In genomic region chr1:172838681-172839313, GRCh38 we compare ENCODE assay signal across 19 cellular contexts.
DNase-seq lines count a peak whose midpoint lies in the region; FAIRE-seq and TF ChIP-seq lines count a peak whose summit lies in the region.
"Had no signal": no experiment of that assay in that cellular context is flagged by ENCODE, and none has a peak within 500 bp of the region (broad histone marks: within the 10 kb centered on the region; RNA-seq: fewer than 3 reads in every experiment).

No MANE protein-coding gene starts in this region.

- intact Hi-C loops in activated T-helper 1 cell treated with anti-CD3 and anti-CD28 coated beads, Interleukin-12 subunit alpha, Interleukin-12 subunit beta, Interleukin-2, Interleukin-4 antibody, amounts not matched to agents 30 ng/mL and 10 ng/mL and 1 ng/mL, durations not matched to agents 14 hours and 24 hours and 36 hours (cut with micrococcal nuclease), result loop anchor here (1.0 to 5.0 kb wide), 12 partner anchors 19 to 460 kb away; partner anchors contain the start of gene TNFSF4
- intact Hi-C loops in spleen (cut with DNase I; ENCODE audit: low total_unique reads) (no loop called here), kidney (cut with DNase I) (no loop called here)

- FAIRE-seq in keratinocyte (lab: Jason Lieb, UNC) (no peak), kidney (lab: Jason Lieb, UNC) (no peak)
- FAIRE-seq: A204.1 had no signal

- TF ChIP-seq CTCF in keratinocyte (optimal IDR thresholded peaks at IDR 0.05 in 1 of 3, IDR thresholded peaks at IDR 0.05 in 1 of 3, conservative IDR thresholded peaks at IDR 0.05 in 1 of 3; ENCODE audit: extremely low read depth in 1 of 3, insufficient read depth in 2 of 3, low read length in 3 of 3), result no peak
- no peak for TF ChIP-seq CTCF in spleen (IDR thresholded peaks at IDR 0.05 in 8 of 11, conservative IDR thresholded peaks at IDR 0.05 in 3 of 11)
- no peak for TF ChIP-seq CTCF in kidney (IDR thresholded peaks at IDR 0.05; ENCODE audit: borderline replicate concordance, extremely low read depth, insufficient read depth)

- peak overlapping the region; percentile 17 for H3K4me3 ChIP-seq in CD8-positive, alpha-beta memory T cell (ENCODE audit: low read length)
- H3K4me3 ChIP-seq in keratinocyte (ENCODE audit: control insufficient read depth in 2 of 3, extremely low read depth in 1 of 3, insufficient read depth in 2 of 3, low read depth in 1 of 3, low read length in 3 of 3) (peak overlapping the region in 2 of 3 experiments; percentile 1 to 2), spleen (no peak overlapping the region), kidney (ENCODE audit: low read length in 2 of 2) (no peak overlapping the region)
- H3K4me3 ChIP-seq: body of pancreas, PC-9, tibial nerve had no signal

- peaks cover 4% of the 10 kb centered on the region for H3K36me3 Mint-ChIP-seq in activated CD4-positive, alpha-beta T cell treated with anti-CD3 and anti-CD28 coated beads, Interleukin-2, amount 10 ng/mL, durations not matched to agents 7 days and 5 days (ENCODE audit: low read depth)
- no peaks in the 10 kb centered on the region for H3K36me3 Mint-ChIP-seq in CD8-positive, alpha-beta memory T cell
- H3K36me3 Mint-ChIP-seq in activated T-helper 1 cell treated with anti-CD3 and anti-CD28 coated beads, Interleukin-12 subunit alpha, Interleukin-12 subunit beta, Interleukin-2, Interleukin-4 antibody, amounts not matched to agents 30 ng/mL and 10 ng/mL and 1 ng/mL, durations not matched to agents 14 hours and 24 hours and 36 hours (ENCODE audit: low read depth), result peaks cover 5% of the 10 kb centered on the region

- CTCF ChIA-PET in activated CD4-positive, alpha-beta T cell treated with anti-CD3 and anti-CD28 coated beads, Interleukin-2, amount 10 ng/mL, durations not matched to agents 7 days and 5 days (lab: Charles Lee), result interaction anchor here (0.6 kb wide), 1 partner anchor 1547 kb away, joined by 3 read pairs; no protein-coding TSS in a partner anchor
- CTCF ChIA-PET in CD8-positive, alpha-beta memory T cell (lab: Charles Lee), result no interaction called here

- H3K36me3 ChIP-seq in CD8-positive, alpha-beta memory T cell (ENCODE audit: insufficient read depth, low read length), result no peaks in the 10 kb centered on the region
- H3K36me3 ChIP-seq in keratinocyte (ENCODE audit: control insufficient read depth in 2 of 2, extremely low read depth in 1 of 2, insufficient read depth in 2 of 2, low read length in 2 of 2) (no peaks in the 10 kb centered on the region), spleen (no peaks in the 10 kb centered on the region), kidney (ENCODE audit: control insufficient read depth in 1 of 2, insufficient read depth in 2 of 2, low read length in 2 of 2) (no peaks in the 10 kb centered on the region)
- H3K36me3 ChIP-seq: BE2C, tibial nerve had no signal

- peaks cover 29% of the 10 kb centered on the region for H3K4me1 Mint-ChIP-seq in activated CD4-positive, alpha-beta T cell treated with anti-CD3 and anti-CD28 coated beads, Interleukin-2, amount 10 ng/mL, durations not matched to agents 7 days and 5 days
- peaks cover 13 to 37% (median 35%) of the 10 kb centered on the region in 3 donors for H3K4me1 Mint-ChIP-seq in CD8-positive, alpha-beta memory T cell
- H3K4me1 Mint-ChIP-seq in activated T-helper 1 cell treated with anti-CD3 and anti-CD28 coated beads, Interleukin-12 subunit alpha, Interleukin-12 subunit beta, Interleukin-2, Interleukin-4 antibody, amounts not matched to agents 30 ng/mL and 10 ng/mL and 1 ng/mL, durations not matched to agents 14 hours and 24 hours and 36 hours (ENCODE audit: low read depth), result peaks cover 46% of the 10 kb centered on the region

- H2AFZ ChIP-seq in keratinocyte (ENCODE audit: control insufficient read depth, low read length), result no peak overlapping the region
- H2AFZ ChIP-seq: PC-9 had no signal

- H3K4me3 Mint-ChIP-seq in activated CD4-positive, alpha-beta T cell treated with anti-CD3 and anti-CD28 coated beads, Interleukin-2, amount 10 ng/mL, durations not matched to agents 7 days and 5 days, result no peak overlapping the region
- H3K4me3 Mint-ChIP-seq in CD8-positive, alpha-beta memory T cell, result peak overlapping the region in 4 of 7 donors; percentile 7 to 52 (median 27)
- H3K4me3 Mint-ChIP-seq in activated T-helper 1 cell treated with anti-CD3 and anti-CD28 coated beads, Interleukin-12 subunit alpha, Interleukin-12 subunit beta, Interleukin-2, Interleukin-4 antibody, amounts not matched to agents 30 ng/mL and 10 ng/mL and 1 ng/mL, durations not matched to agents 14 hours and 24 hours and 36 hours, result no peak overlapping the region

- peaks cover 55% of the 10 kb centered on the region for H3K27me3 Mint-ChIP-seq in activated CD4-positive, alpha-beta T cell treated with anti-CD3 and anti-CD28 coated beads, Interleukin-2, amount 10 ng/mL, durations not matched to agents 7 days and 5 days
- H3K27me3 Mint-ChIP-seq in CD8-positive, alpha-beta memory T cell, result peaks cover 0 to 5% of the 10 kb centered on the region in 2 donors
- H3K27me3 Mint-ChIP-seq in activated T-helper 1 cell treated with anti-CD3 and anti-CD28 coated beads, Interleukin-12 subunit alpha, Interleukin-12 subunit beta, Interleukin-2, Interleukin-4 antibody, amounts not matched to agents 30 ng/mL and 10 ng/mL and 1 ng/mL, durations not matched to agents 14 hours and 24 hours and 36 hours (ENCODE audit: insufficient read depth), result peaks cover 59% of the 10 kb centered on the region

- TF ChIP-seq POLR2A in spleen (IDR thresholded peaks at IDR 0.05), result no peak

- no peak overlapping the region for H3K27ac ChIP-seq in CD8-positive, alpha-beta memory T cell (ENCODE audit: low read depth, low read length)
- H3K27ac ChIP-seq in keratinocyte (ENCODE audit: control insufficient read depth, insufficient read depth, low read length) (peak overlapping the region; percentile 87), spleen (peak overlapping the region in 2 of 8 donors; percentile 1 to 3), kidney (ENCODE audit: low read depth in 2 of 2, low read length in 2 of 2) (no peak overlapping the region)
- H3K27ac ChIP-seq: body of pancreas, PC-9, tibial nerve had no signal

- 85 to 96% (median 94%) methylated on average over 4 of the region's 4 CpGs for WGBS in spleen, 5 donors

- no peak for DNase-seq in activated CD4-positive, alpha-beta T cell treated with anti-CD3 and anti-CD28 coated beads, Interleukin-2, amount 10 ng/mL, durations not matched to agents 7 days and 5 days
- no peak for DNase-seq in activated CD4-positive, alpha-beta T cell treated with anti-CD3 and anti-CD28 coated beads for 4 hours
- DNase-seq in CD8-positive, alpha-beta memory T cell, result no peak
- no peak for DNase-seq in activated T-helper 1 cell treated with anti-CD3 and anti-CD28 coated beads, Interleukin-12 subunit alpha, Interleukin-12 subunit beta, Interleukin-2, Interleukin-4 antibody, amounts not matched to agents 30 ng/mL and 10 ng/mL and 1 ng/mL, durations not matched to agents 14 hours and 24 hours and 36 hours (ENCODE audit: low spot score)
- no peak for DNase-seq in keratinocyte (ENCODE audit: low read depth, low spot score)
- no peak for DNase-seq in spleen
- DNase-seq in kidney, result no peak
- DNase-seq in COLO668 (lab: John Stamatoyannopoulos, UW; ENCODE audit: unreplicated experiment), result no peak
- DNase-seq: BE2C; body of pancreas; effector CD8-positive, alpha-beta T cell; kidney glomerular epithelial cell; NCI-H2081 treated with DMSO at 0.1 percent for 48 hours; SHP77 treated with DMSO at 0.1 percent for 48 hours; stimulated activated CD4-positive, alpha-beta T cell treated with anti-CD3 and anti-CD28 coated beads, Interleukin-4, amount 100 ng/mL, for 1 hour; stimulated activated naive CD4-positive, alpha-beta T cell treated with Interleukin-2 at 50 U/mL for 16 hours had no signal

- POLR2A ChIA-PET in activated CD4-positive, alpha-beta T cell treated with anti-CD3 and anti-CD28 coated beads, Interleukin-2, amount 10 ng/mL, durations not matched to agents 7 days and 5 days (lab: Charles Lee), result interaction anchor here (0.6 kb wide), 1 partner anchor 364 kb away, joined by 4 read pairs; no protein-coding TSS in a partner anchor
- POLR2A ChIA-PET in CD8-positive, alpha-beta memory T cell (lab: Charles Lee), result no interaction called here

- H3K27ac Mint-ChIP-seq in activated CD4-positive, alpha-beta T cell treated with anti-CD3 and anti-CD28 coated beads, Interleukin-2, amount 10 ng/mL, durations not matched to agents 7 days and 5 days, result peak overlapping the region; percentile 11
- H3K27ac Mint-ChIP-seq in CD8-positive, alpha-beta memory T cell, result peak overlapping the region in 7 of 8 donors; percentile 7 to 84 (median 66)
- peak overlapping the region; percentile 26 for H3K27ac Mint-ChIP-seq in activated T-helper 1 cell treated with anti-CD3 and anti-CD28 coated beads, Interleukin-12 subunit alpha, Interleukin-12 subunit beta, Interleukin-2, Interleukin-4 antibody, amounts not matched to agents 30 ng/mL and 10 ng/mL and 1 ng/mL, durations not matched to agents 14 hours and 24 hours and 36 hours

- H3K9ac ChIP-seq in keratinocyte (ENCODE audit: control insufficient read depth, extremely low read depth, insufficient read depth, low read length), result no peak overlapping the region
- no peak overlapping the region for H3K9ac ChIP-seq in kidney (ENCODE audit: low read length in 2 of 2)

- dilution Hi-C loops in keratinocyte (cut with MboI; ENCODE audit: extremely low pct_ligation_motif_present, low sequenced_read_pairs), result no loop called here

- peaks cover 15% of the 10 kb centered on the region for H3K4me1 ChIP-seq in CD8-positive, alpha-beta memory T cell (ENCODE audit: insufficient read depth, low read length)
- H3K4me1 ChIP-seq in keratinocyte (ENCODE audit: control insufficient read depth, extremely low read depth, insufficient read depth, low read length) (peaks cover 22% of the 10 kb centered on the region), spleen (peaks cover 0 to 6% (median 3%) of the 10 kb centered on the region in 6 donors), kidney (ENCODE audit: control insufficient read depth in 1 of 2, insufficient read depth in 1 of 2, low read depth in 1 of 2, low read length in 2 of 2) (no peaks in the 10 kb centered on the region)
- H3K4me1 ChIP-seq: body of pancreas, tibial nerve had no signal

- no peaks in the 10 kb centered on the region for H3K27me3 ChIP-seq in CD8-positive, alpha-beta memory T cell (ENCODE audit: insufficient read depth, low read length, poor library complexity, severe bottlenecking)
- H3K27me3 ChIP-seq in keratinocyte (ENCODE audit: control insufficient read depth, extremely low read depth, insufficient read depth, low read length) (no peaks in the 10 kb centered on the region), spleen (replicated peaks in 1 of 7) (no peaks in the 10 kb centered on the region)
- H3K27me3 ChIP-seq: BE2C, body of pancreas, tibial nerve had no signal

- H3K79me2 ChIP-seq in keratinocyte (ENCODE audit: control insufficient read depth, insufficient read depth, low read length), result no peaks in the 10 kb centered on the region

- peak overlapping the region; percentile 75 for H3K4me2 ChIP-seq in keratinocyte (ENCODE audit: control insufficient read depth, extremely low read depth, insufficient read depth, low read depth, low read length)
- H3K4me2 ChIP-seq: PC-9 had no signal

- no peaks in the 10 kb centered on the region for H3K9me3 Mint-ChIP-seq in activated CD4-positive, alpha-beta T cell treated with anti-CD3 and anti-CD28 coated beads, Interleukin-2, amount 10 ng/mL, durations not matched to agents 7 days and 5 days
- H3K9me3 Mint-ChIP-seq in CD8-positive, alpha-beta memory T cell, result no peaks in the 10 kb centered on the region
- no peaks in the 10 kb centered on the region for H3K9me3 Mint-ChIP-seq in activated T-helper 1 cell treated with anti-CD3 and anti-CD28 coated beads, Interleukin-12 subunit alpha, Interleukin-12 subunit beta, Interleukin-2, Interleukin-4 antibody, amounts not matched to agents 30 ng/mL and 10 ng/mL and 1 ng/mL, durations not matched to agents 14 hours and 24 hours and 36 hours

- no peaks in the 10 kb centered on the region for H3K9me3 ChIP-seq in CD8-positive, alpha-beta memory T cell (ENCODE audit: low read length)
- H3K9me3 ChIP-seq in keratinocyte (ENCODE audit: control insufficient read depth, low read depth, low read length) (no peaks in the 10 kb centered on the region), spleen (no peaks in the 10 kb centered on the region), kidney (ENCODE audit: control insufficient read depth in 1 of 2, low read length in 2 of 2) (no peaks in the 10 kb centered on the region)
- H3K9me3 ChIP-seq: BE2C, body of pancreas, tibial nerve had no signal

- no peaks in the 10 kb centered on the region for H4K20me1 ChIP-seq in keratinocyte (ENCODE audit: control insufficient read depth, extremely low read depth, insufficient read depth, low read length)

- H3K9me1 ChIP-seq in keratinocyte (ENCODE audit: control insufficient read depth, extremely low read depth, insufficient read depth, low read length), result no peaks in the 10 kb centered on the region

Comparison
In these comparisons a context has a peak if more than half of its experiments do, and no peak if none do; other contexts are left out.
1. H3K27ac Mint-ChIP-seq: peak in every context shown above with its lines; median percentile 66 in CD8-positive, alpha-beta memory T cell; 26 in activated T-helper 1 cell treated with anti-CD3 and anti-CD28 coated beads, Interleukin-12 subunit alpha, Interleukin-12 subunit beta, Interleukin-2, Interleukin-4 antibody, amounts not matched to agents 30 ng/mL and 10 ng/mL and 1 ng/mL, durations not matched to agents 14 hours and 24 hours and 36 hours; 11 in activated CD4-positive, alpha-beta T cell treated with anti-CD3 and anti-CD28 coated beads, Interleukin-2, amount 10 ng/mL, durations not matched to agents 7 days and 5 days.
2. H3K4me3 Mint-ChIP-seq: peak in CD8-positive, alpha-beta memory T cell (4 of 7); none in activated CD4-positive, alpha-beta T cell treated with anti-CD3 and anti-CD28 coated beads, Interleukin-2, amount 10 ng/mL, durations not matched to agents 7 days and 5 days (single experiment) and activated T-helper 1 cell treated with anti-CD3 and anti-CD28 coated beads, Interleukin-12 subunit alpha, Interleukin-12 subunit beta, Interleukin-2, Interleukin-4 antibody, amounts not matched to agents 30 ng/mL and 10 ng/mL and 1 ng/mL, durations not matched to agents 14 hours and 24 hours and 36 hours (single experiment).
3. H3K4me3 ChIP-seq: peak in CD8-positive, alpha-beta memory T cell (single experiment) and keratinocyte (2 of 3); none in spleen (0 of 8) and kidney (0 of 2).